Comparison of ENCODE assay signal across 1 cellular context in the genomic region with DNA sequence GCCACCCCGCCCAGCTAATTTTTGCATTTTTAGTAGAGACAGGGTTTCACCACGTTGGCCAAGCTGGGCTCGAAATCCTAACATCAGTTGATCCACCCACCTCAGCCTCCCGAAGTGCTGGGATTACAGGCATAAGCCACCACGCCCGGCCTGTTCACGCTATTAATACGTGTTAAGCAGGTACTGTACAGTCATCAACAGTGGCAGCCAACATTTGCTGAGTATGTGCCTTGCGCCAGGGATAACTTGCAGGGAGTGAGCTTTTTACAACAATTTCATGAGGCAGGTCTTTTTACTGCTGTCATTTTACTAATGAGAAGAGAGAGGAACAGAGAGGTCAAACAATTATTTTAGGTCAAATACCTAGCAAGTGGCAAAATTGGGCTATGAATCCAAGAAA.
TF ChIP-seq lines count a peak whose summit lies in the region.

No MANE protein-coding gene starts in this region.

TF ChIP-seq in GM23338, 12 proteins besides CTCF, POLR2A, EP300 and RAD21 (continued from another document):
- TF ChIP-seq ZNF462 (CRISPR knock-in tag; IDR thresholded peaks at IDR 0.05) (no peak), STAT1 (IDR thresholded peaks at IDR 0.05; ENCODE audit: unreplicated experiment) (no peak), NANOG (IDR thresholded peaks at IDR 0.05; ENCODE audit: borderline replicate concordance) (no peak), ZNF331 (CRISPR knock-in tag; IDR thresholded peaks at IDR 0.05; ENCODE audit: low read depth) (no peak), JUNB (IDR thresholded peaks at IDR 0.05; ENCODE audit: unreplicated experiment) (no peak), ZNF114 (CRISPR knock-in tag; IDR thresholded peaks at IDR 0.05) (no peak), POLR2AphosphoS5 (IDR thresholded peaks at IDR 0.05; ENCODE audit: low read depth) (no peak)
- TF ChIP-seq, protein P1, sequence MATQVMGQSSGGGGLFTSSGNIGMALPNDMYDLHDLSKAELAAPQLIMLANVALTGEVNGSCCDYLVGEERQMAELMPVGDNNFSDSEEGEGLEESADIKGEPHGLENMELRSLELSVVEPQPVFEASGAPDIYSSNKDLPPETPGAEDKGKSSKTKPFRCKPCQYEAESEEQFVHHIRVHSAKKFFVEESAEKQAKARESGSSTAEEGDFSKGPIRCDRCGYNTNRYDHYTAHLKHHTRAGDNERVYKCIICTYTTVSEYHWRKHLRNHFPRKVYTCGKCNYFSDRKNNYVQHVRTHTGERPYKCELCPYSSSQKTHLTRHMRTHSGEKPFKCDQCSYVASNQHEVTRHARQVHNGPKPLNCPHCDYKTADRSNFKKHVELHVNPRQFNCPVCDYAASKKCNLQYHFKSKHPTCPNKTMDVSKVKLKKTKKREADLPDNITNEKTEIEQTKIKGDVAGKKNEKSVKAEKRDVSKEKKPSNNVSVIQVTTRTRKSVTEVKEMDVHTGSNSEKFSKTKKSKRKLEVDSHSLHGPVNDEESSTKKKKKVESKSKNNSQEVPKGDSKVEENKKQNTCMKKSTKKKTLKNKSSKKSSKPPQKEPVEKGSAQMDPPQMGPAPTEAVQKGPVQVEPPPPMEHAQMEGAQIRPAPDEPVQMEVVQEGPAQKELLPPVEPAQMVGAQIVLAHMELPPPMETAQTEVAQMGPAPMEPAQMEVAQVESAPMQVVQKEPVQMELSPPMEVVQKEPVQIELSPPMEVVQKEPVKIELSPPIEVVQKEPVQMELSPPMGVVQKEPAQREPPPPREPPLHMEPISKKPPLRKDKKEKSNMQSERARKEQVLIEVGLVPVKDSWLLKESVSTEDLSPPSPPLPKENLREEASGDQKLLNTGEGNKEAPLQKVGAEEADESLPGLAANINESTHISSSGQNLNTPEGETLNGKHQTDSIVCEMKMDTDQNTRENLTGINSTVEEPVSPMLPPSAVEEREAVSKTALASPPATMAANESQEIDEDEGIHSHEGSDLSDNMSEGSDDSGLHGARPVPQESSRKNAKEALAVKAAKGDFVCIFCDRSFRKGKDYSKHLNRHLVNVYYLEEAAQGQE (IDR thresholded peaks at IDR 0.05; ENCODE audit: unreplicated experiment), result no peak
